Comparison of ENCODE assay signal across 8 cellular contexts in the genomic region with DNA sequence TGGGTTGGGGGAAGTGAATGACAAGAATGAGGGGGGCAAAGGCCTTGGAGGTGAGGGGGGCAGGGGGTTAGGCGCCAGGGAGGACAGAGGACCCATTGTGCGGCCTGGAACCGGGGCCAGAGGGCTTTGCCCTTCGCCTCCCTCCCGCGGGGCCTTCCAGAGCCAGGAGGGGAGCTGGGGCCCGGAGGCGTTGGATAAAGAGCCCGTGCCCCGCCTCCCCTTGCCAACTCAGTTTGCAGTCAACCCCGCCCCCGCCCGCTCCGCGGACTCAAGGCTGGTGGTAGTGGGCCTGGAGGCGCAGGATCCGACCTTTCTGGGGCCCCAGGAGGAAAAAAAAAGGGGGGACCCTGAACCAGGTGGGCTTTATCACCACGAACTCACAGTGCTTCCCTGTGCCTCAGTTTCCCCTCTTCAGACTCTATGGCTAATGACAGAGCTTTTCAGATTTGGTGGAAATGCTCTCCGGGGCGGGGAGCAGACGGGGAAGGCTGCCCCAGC. TPM values are rescaled to one million over a fixed set of nuclear protein-coding genes. Genes with fewer than 3 reads are reported as not detected.
DNase-seq lines count a peak whose midpoint lies in the region; ATAC-seq and TF ChIP-seq lines count a peak whose summit lies in the region.

No MANE protein-coding gene starts in this region.

- no peaks in the 10 kb centered on the region for H3K9me2 ChIP-seq in HCT116 (ENCODE audit: insufficient read depth)

- POLR2A ChIA-PET in HCT116 (lab: Charles Lee) = no interaction called here

- peak overlapping the region; percentile 98 for H3K4me2 ChIP-seq in HCT116 (ENCODE audit: low read length)

- H3K9ac ChIP-seq in HCT116 (ENCODE audit: low read length) = peak overlapping the region; percentile 64

- TF ChIP-seq CTCF in HCT116 (IDR thresholded peaks at IDR 0.05 in 2 of 3, conservative IDR thresholded peaks at IDR 0.05 in 1 of 3; ENCODE audit: borderline replicate concordance in 1 of 3, insufficient read depth in 1 of 3, low read depth in 2 of 3, low read length in 2 of 3) = no peak

- no peak for DNase-seq in HCT116 (ENCODE audit: low read depth, low spot score)
- peak; percentile 45 to 59 for DNase-seq in activated T-cell treated with anti-CD3 and anti-CD28 coated beads, Interleukin-2, amount 50 U/mL, for 48 hours
- DNase-seq in left cardiac atrium = peak; percentile 74
- DNase-seq in sciatic nerve (ENCODE audit: low spot score) = peak; percentile 84
- DNase-seq in dedifferentiated amniotic fluid mesenchymal stem cell (ENCODE audit: extremely low spot score) = no peak
- no peak for DNase-seq in OCI-M1 (lab: John Stamatoyannopoulos, UW)
- no peak for DNase-seq in GDM1 (lab: John Stamatoyannopoulos, UW)

- ATAC-seq in HCT116 (no peak), left cardiac atrium (peak in 1 of 2 donors; percentile 6), sciatic nerve (peak; percentile 24), HG02610 (IDR thresholded peaks at IDR 0.05; ENCODE audit: unreplicated experiment) (no peak)

- no peaks in the 10 kb centered on the region for H3K9me3 ChIP-seq in HCT116 (ENCODE audit: control insufficient read depth in 1 of 2, insufficient read depth in 1 of 2, low read depth in 1 of 2, low read length in 2 of 2)

- RAD21 ChIA-PET in HCT116 (lab: Charles Lee; ENCODE audit: low non-redundant PET in 1 of 2, low total read pairs in 2 of 2, uncharacterized antibody in 2 of 2, unreplicated experiment in 2 of 2) = no interaction called here

- no peaks in the 10 kb centered on the region for H3K36me3 ChIP-seq in HCT116 (ENCODE audit: control insufficient read depth in 1 of 2, insufficient read depth in 2 of 2, low read length in 2 of 2)

- no peaks in the 10 kb centered on the region for H3K79me2 ChIP-seq in HCT116 (ENCODE audit: insufficient read depth, low read length)

- CTCF ChIA-PET in HCT116 (lab: Charles Lee) = interaction anchor here (4.7 to 5.3 kb wide), 2 partner anchors 12 to 18 kb away, joined by 40 to 42 read pairs; no protein-coding TSS in a partner anchor

- peaks cover 11% of the 10 kb centered on the region; the same call in 1 of the 2 replicates for H3K27me3 ChIP-seq in HCT116 (ENCODE audit: insufficient read depth, low read length)

- no TSS peak for BruUV-seq in HCT116 (replicated peaks; lab: Mats Ljungman, UMichigan)

- intact Hi-C loops in HCT116 (cut with micrococcal nuclease) (no loop called here), left cardiac atrium (cut with DNase I) (no loop called here), sciatic nerve (cut with DNase I) (no loop called here)

- H3K27ac ChIP-seq in HCT116 (ENCODE audit: low read depth, low read length) = peak overlapping the region; percentile 25; the same call in 1 of the 2 replicates

- peak overlapping the region; percentile 56 to 73 for H3K4me3 ChIP-seq in HCT116 (replicated peaks in 1 of 2; ENCODE audit: low read depth in 1 of 2, low read length in 2 of 2)

- H4K20me1 ChIP-seq in HCT116 (ENCODE audit: insufficient read depth) = no peaks in the 10 kb centered on the region

- TF ChIP-seq POLR2A in HCT116 (IDR thresholded peaks at IDR 0.05; ENCODE audit: borderline replicate concordance, extremely low read depth, insufficient read depth, insufficient read length) = no peak

- H2AFZ ChIP-seq in HCT116 (ENCODE audit: low read depth, low read length, poor library complexity, severe bottlenecking) = no peak overlapping the region

- no peak for TF ChIP-seq RAD21 in HCT116 (IDR thresholded peaks at IDR 0.05; ENCODE audit: low read depth)

- H3K4me1 ChIP-seq in HCT116 (ENCODE audit: control insufficient read depth in 1 of 2, insufficient read depth in 2 of 2, low read length in 2 of 2) = peaks cover 26 to 41% of the 10 kb centered on the region in 2 experiments

TF ChIP-seq in HCT116, 20 proteins besides CTCF, POLR2A, EP300 and RAD21:
- TF ChIP-seq POLR2AphosphoS5 (IDR thresholded peaks at IDR 0.05; ENCODE audit: low read depth, low read length) (no peak), SP1 (IDR thresholded peaks at IDR 0.05; ENCODE audit: low read depth) (no peak), EZH2phosphoT487 (IDR thresholded peaks at IDR 0.05; ENCODE audit: borderline replicate concordance) (no peak), SIN3A (IDR thresholded peaks at IDR 0.05; ENCODE audit: low read depth) (no peak), ZBTB33 (IDR thresholded peaks at IDR 0.05; ENCODE audit: extremely low read depth, insufficient replicate concordance, low read length) (no peak), ATF3 (IDR thresholded peaks at IDR 0.05) (no peak)
- TF ChIP-seq, protein P1, sequence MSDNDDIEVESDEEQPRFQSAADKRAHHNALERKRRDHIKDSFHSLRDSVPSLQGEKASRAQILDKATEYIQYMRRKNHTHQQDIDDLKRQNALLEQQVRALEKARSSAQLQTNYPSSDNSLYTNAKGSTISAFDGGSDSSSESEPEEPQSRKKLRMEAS (IDR thresholded peaks at IDR 0.05) = no peak
- TF ChIP-seq, protein P2, sequence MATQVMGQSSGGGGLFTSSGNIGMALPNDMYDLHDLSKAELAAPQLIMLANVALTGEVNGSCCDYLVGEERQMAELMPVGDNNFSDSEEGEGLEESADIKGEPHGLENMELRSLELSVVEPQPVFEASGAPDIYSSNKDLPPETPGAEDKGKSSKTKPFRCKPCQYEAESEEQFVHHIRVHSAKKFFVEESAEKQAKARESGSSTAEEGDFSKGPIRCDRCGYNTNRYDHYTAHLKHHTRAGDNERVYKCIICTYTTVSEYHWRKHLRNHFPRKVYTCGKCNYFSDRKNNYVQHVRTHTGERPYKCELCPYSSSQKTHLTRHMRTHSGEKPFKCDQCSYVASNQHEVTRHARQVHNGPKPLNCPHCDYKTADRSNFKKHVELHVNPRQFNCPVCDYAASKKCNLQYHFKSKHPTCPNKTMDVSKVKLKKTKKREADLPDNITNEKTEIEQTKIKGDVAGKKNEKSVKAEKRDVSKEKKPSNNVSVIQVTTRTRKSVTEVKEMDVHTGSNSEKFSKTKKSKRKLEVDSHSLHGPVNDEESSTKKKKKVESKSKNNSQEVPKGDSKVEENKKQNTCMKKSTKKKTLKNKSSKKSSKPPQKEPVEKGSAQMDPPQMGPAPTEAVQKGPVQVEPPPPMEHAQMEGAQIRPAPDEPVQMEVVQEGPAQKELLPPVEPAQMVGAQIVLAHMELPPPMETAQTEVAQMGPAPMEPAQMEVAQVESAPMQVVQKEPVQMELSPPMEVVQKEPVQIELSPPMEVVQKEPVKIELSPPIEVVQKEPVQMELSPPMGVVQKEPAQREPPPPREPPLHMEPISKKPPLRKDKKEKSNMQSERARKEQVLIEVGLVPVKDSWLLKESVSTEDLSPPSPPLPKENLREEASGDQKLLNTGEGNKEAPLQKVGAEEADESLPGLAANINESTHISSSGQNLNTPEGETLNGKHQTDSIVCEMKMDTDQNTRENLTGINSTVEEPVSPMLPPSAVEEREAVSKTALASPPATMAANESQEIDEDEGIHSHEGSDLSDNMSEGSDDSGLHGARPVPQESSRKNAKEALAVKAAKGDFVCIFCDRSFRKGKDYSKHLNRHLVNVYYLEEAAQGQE (IDR thresholded peaks at IDR 0.05; ENCODE audit: low read depth) = no peak

RNA-seq across cellular contexts. Expression of gene SPHK1, which starts 2.1 kb away (rescaled TPM):
- total RNA-seq in HCT116 (2021; ENCODE audit: unreplicated experiment) (4.6 TPM), left cardiac atrium (10 to 100 TPM in 1 of 2 donors, 1 to 10 TPM in 1; 4.8 to 27.9 TPM), sciatic nerve (19.4 TPM)
- polyA plus RNA-seq in HCT116 (2012) = 3.3 and 3.8 TPM in 2 replicates

RNA-seq across cellular contexts. Expression of gene PRPSAP1, which starts 28.6 kb away (rescaled TPM):
- total RNA-seq in HCT116 (2021; ENCODE audit: unreplicated experiment) (81.4 TPM), left cardiac atrium (10 to 100 TPM; 38.9 to 39.3 TPM), sciatic nerve (74.3 TPM)
- 78.6 and 90.4 TPM in 2 replicates for polyA plus RNA-seq in HCT116 (2012)

Comparison
In these comparisons a context has a peak if more than half of its experiments do, and no peak if none do; other contexts are left out.
1. DNase-seq: peak in activated T-cell treated with anti-CD3 and anti-CD28 coated beads, Interleukin-2, amount 50 U/mL, for 48 hours (2 of 2), left cardiac atrium (single experiment) and sciatic nerve (single experiment); none in HCT116 (single experiment), dedifferentiated amniotic fluid mesenchymal stem cell (single experiment), OCI-M1 (single experiment) and GDM1 (single experiment).